In genomic region chr3:59821274-59821673, GRCh38 we compare ENCODE assay signal across 17 cellular contexts.
DNase-seq lines count a peak whose midpoint lies in the region; TF ChIP-seq lines count a peak whose summit lies in the region.
"Had no signal": no experiment of that assay in that cellular context is flagged by ENCODE, and none has a peak within 500 bp of the region (broad histone marks: within the 10 kb centered on the region; RNA-seq: fewer than 3 reads in every experiment).

No MANE protein-coding gene starts in this region.

- no peak for TF ChIP-seq POLR2A in tibial nerve (IDR thresholded peaks at IDR 0.05)

- H3K9ac ChIP-seq in endodermal cell (ENCODE audit: extremely low read depth, low read length, poor library complexity, severe bottlenecking), result no peak overlapping the region

- H3K36me3 Mint-ChIP-seq in endodermal cell (ENCODE audit: low read depth), result no peaks in the 10 kb centered on the region

- H3K4me3 Mint-ChIP-seq in endodermal cell, result no peak overlapping the region
- H3K4me3 Mint-ChIP-seq: CD4-positive, CD25-positive, alpha-beta regulatory T cell; T-helper 2 cell treated with Interferon-gamma antibody and Interleukin-4, amounts not matched to agents 5 μg/mL and 100 μg/mL, for 36 hours had no signal

- TF ChIP-seq EP300 in tibial nerve (IDR thresholded peaks at IDR 0.05), result no peak

- H3K27me3 ChIP-seq in endodermal cell (ENCODE audit: control insufficient read depth, insufficient read depth, low read length, poor library complexity, severe bottlenecking) (no peaks in the 10 kb centered on the region), tibial nerve (no peaks in the 10 kb centered on the region)

- TF ChIP-seq CTCF in endodermal cell (conservative IDR thresholded peaks at IDR 0.05) (no peak), tibial nerve (IDR thresholded peaks at IDR 0.05) (no peak)

- no peaks in the 10 kb centered on the region for H3K27me3 Mint-ChIP-seq in endodermal cell (ENCODE audit: insufficient read depth)
- H3K27me3 Mint-ChIP-seq: CD4-positive, CD25-positive, alpha-beta regulatory T cell had no signal

- H3K4me3 ChIP-seq in endodermal cell (ENCODE audit: low read length) (no peak overlapping the region), tibial nerve (no peak overlapping the region)

- no peak overlapping the region for H3K27ac Mint-ChIP-seq in endodermal cell
- H3K27ac Mint-ChIP-seq: CD4-positive, CD25-positive, alpha-beta regulatory T cell; T-helper 2 cell treated with Interferon-gamma antibody and Interleukin-4, amounts not matched to agents 5 μg/mL and 100 μg/mL, for 36 hours had no signal

- DNase-seq in DMS 273 treated with DMSO at 0.1 percent for 48 hours (lab: John Stamatoyannopoulos, UW), result peak; percentile 45
- DNase-seq in NCI-H2107 (lab: John Stamatoyannopoulos, UW), result peak; percentile 8
- peak; percentile 79 for DNase-seq in NCI-H69 (lab: John Stamatoyannopoulos, UW)
- peak; percentile 70 for DNase-seq in endodermal cell
- no peak for DNase-seq in tibial nerve (ENCODE audit: low spot score in 2 of 2)
- no peak for DNase-seq in kidney tubule cell (ENCODE audit: low spot score)
- DNase-seq in central memory CD4-positive, alpha-beta T cell, result no peak
- no peak for DNase-seq in GDM1 (lab: John Stamatoyannopoulos, UW)
- DNase-seq: AML-193; Calu3; CD4-positive, CD25-positive, alpha-beta regulatory T cell; EL; Karpas-422; NCI-H1105 treated with DMSO at 0.1 percent for 48 hours; NCI-H2029; Right ventricle myocardium superior had no signal

- 36% methylated on average over 1 of the region's 1 CpG; no CpG with 5 or more reads in 1 of the 2 experiments for WGBS in endodermal cell (ENCODE audit: insufficient coverage in 1 of 2, insufficient read length in 1 of 2), 2 experiments
- WGBS in tibial nerve, 2 donors, result 53 to 81% methylated on average over 1 of the region's 1 CpG

- peaks cover 4% of the 10 kb centered on the region for H3K4me1 ChIP-seq in endodermal cell (ENCODE audit: control insufficient read depth, insufficient read depth, low read length)
- peaks cover 0 to 16% (median 3%) of the 10 kb centered on the region in 4 donors for H3K4me1 ChIP-seq in tibial nerve

- no peaks in the 10 kb centered on the region for H3K9me3 Mint-ChIP-seq in endodermal cell

- H3K4me1 Mint-ChIP-seq in endodermal cell, result peaks cover 34% of the 10 kb centered on the region

- no peaks in the 10 kb centered on the region for H3K36me3 ChIP-seq in endodermal cell (ENCODE audit: control insufficient read depth, insufficient read depth, low read length)
- H3K36me3 ChIP-seq in tibial nerve, result no peaks in the 10 kb centered on the region

- H3K9me3 ChIP-seq in endodermal cell (ENCODE audit: control insufficient read depth, low read length), result no peaks in the 10 kb centered on the region
- H3K9me3 ChIP-seq in tibial nerve, result no peaks in the 10 kb centered on the region

- H3K27ac ChIP-seq in endodermal cell (ENCODE audit: low read depth, low read length) (no peak overlapping the region), tibial nerve (no peak overlapping the region)

Comparison
In these comparisons a context has a peak if more than half of its experiments do, and no peak if none do; other contexts are left out.
1. DNase-seq: peak in DMS 273 treated with DMSO at 0.1 percent for 48 hours (single experiment), NCI-H2107 (single experiment), NCI-H69 (single experiment) and endodermal cell (single experiment); none in tibial nerve (0 of 2), kidney tubule cell (single experiment), central memory CD4-positive, alpha-beta T cell (single experiment) and GDM1 (single experiment).